ENCODE assay signal across 12 cellular contexts in the genomic region with DNA sequence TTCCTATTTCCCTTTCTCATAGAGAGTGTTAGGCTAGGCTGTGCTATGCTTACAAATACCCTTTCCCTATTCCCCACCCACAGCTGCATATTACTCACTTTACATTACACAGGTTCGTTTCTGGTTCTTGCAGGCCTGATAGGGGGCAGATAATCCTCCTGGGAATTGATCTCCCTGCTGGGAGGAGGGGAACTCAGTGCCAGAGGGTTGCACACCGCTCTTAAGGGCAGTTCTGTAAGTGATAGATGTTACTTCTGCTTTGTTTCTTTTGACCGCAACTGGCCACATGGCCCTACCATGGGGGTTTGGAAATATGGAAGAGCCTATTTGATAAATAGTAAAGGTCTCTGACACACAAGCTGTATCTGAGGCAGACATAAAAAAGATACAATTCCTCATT.
"Had no signal": no experiment of that assay in that cellular context is flagged by ENCODE, and none has a peak within 500 bp of the region (broad histone marks: within the 10 kb centered on the region; RNA-seq: fewer than 3 reads in every experiment).

No MANE protein-coding gene starts in this region.

- ATAC-seq: activated CD4-positive, CD25-positive, alpha-beta regulatory T cell treated with anti-CD3 and anti-CD28 coated beads, Interleukin-2, amount 50 U/mL, for 24 hours had no signal

- H3K27ac Mint-ChIP-seq: activated naive CD8-positive, alpha-beta T cell had no signal

- DNase-seq: activated CD4-positive, alpha-beta T cell treated with anti-CD3 and anti-CD28 coated beads, Interleukin-2, amount 50 U/mL, for 4 hours; activated effector memory CD4-positive, alpha-beta T cell treated with anti-CD3 and anti-CD28 coated beads, Interleukin-2, amount 50 U/mL, for 16 hours; activated T-cell treated with anti-CD3 and anti-CD28 coated beads, Interleukin-2, amount 50 U/mL, for 1 hour; amygdala; brain microvascular endothelial cell; effector memory CD4-positive, alpha-beta T cell; kidney glomerular epithelial cell; mesendoderm; retina; thyroid gland had no signal

- H3K36me3 Mint-ChIP-seq: activated naive CD8-positive, alpha-beta T cell had no signal

- H3K4me3 Mint-ChIP-seq: activated naive CD8-positive, alpha-beta T cell had no signal
